ENCODE assay signal across 13 cellular contexts in genomic region chr13:98761979-98762616, GRCh38. TPM values are rescaled to one million over a fixed set of nuclear protein-coding genes. Genes with fewer than 3 reads are reported as not detected.
A peak's percentile ranks its signal among the peaks of the same experiment; 100 is the strongest.
DNase-seq lines count a peak whose midpoint lies in the region; ATAC-seq and TF ChIP-seq lines count a peak whose summit lies in the region.
"Had no signal": no experiment of that assay in that cellular context is flagged by ENCODE, and none has a peak within 500 bp of the region (broad histone marks: within the 10 kb centered on the region; RNA-seq: fewer than 3 reads in every experiment).

No MANE protein-coding gene starts in this region.

- H3K4me1 Mint-ChIP-seq in T-helper 1 cell treated with Interleukin-12 subunit alpha and Interleukin-12 subunit beta and Interleukin-4 antibody, amounts not matched to agents 30 μg/mL and 1 μg/mL, for 36 hours (ENCODE audit: low read depth): peaks cover 6% of the 10 kb centered on the region

- H3K36me3 ChIP-seq in fibroblast of lung (ENCODE audit: control insufficient read depth, insufficient read depth, low read length): no peaks in the 10 kb centered on the region
- no peaks in the 10 kb centered on the region for H3K36me3 ChIP-seq in stomach
- H3K36me3 ChIP-seq: tibial artery had no signal

- TF ChIP-seq CTCF in fibroblast of lung (conservative IDR thresholded peaks at IDR 0.05 in 1 of 2, IDR thresholded peaks at IDR 0.05 in 1 of 2; ENCODE audit: low read depth in 1 of 2, low read length in 2 of 2) (no peak), stomach (IDR thresholded peaks at IDR 0.05) (no peak)

- peak overlapping the region; percentile 26 for H3K4me3 Mint-ChIP-seq in T-helper 1 cell treated with Interleukin-12 subunit alpha and Interleukin-12 subunit beta and Interleukin-4 antibody, amounts not matched to agents 30 μg/mL and 1 μg/mL, for 36 hours

- peaks cover 3% of the 10 kb centered on the region for H3K36me3 Mint-ChIP-seq in T-helper 1 cell treated with Interleukin-12 subunit alpha and Interleukin-12 subunit beta and Interleukin-4 antibody, amounts not matched to agents 30 μg/mL and 1 μg/mL, for 36 hours (ENCODE audit: low read depth)

- ATAC-seq in HG03439 (IDR thresholded peaks at IDR 0.05; ENCODE audit: unreplicated experiment): peak; percentile 31
- no peak for ATAC-seq in stimulated activated naive CD8-positive, alpha-beta T cell treated with anti-CD3 and anti-CD28 coated beads, Interleukin-15, Interleukin-2, amounts not matched to agents 100 U/mL and 50 U/mL, for 24 hours

- H3K79me2 ChIP-seq in fibroblast of lung (ENCODE audit: control insufficient read depth, insufficient read depth, low read length): no peaks in the 10 kb centered on the region

- H3K9ac ChIP-seq in fibroblast of lung (ENCODE audit: insufficient read depth, low read length): no peak overlapping the region

- no peak overlapping the region for H3K27ac Mint-ChIP-seq in T-helper 1 cell treated with Interleukin-12 subunit alpha and Interleukin-12 subunit beta and Interleukin-4 antibody, amounts not matched to agents 30 μg/mL and 1 μg/mL, for 36 hours

- no peak for TF ChIP-seq EP300 in stomach (IDR thresholded peaks at IDR 0.05)

- H3K9me3 ChIP-seq in fibroblast of lung (ENCODE audit: control insufficient read depth, insufficient read depth, low read depth, low read length) (no peaks in the 10 kb centered on the region), stomach (no peaks in the 10 kb centered on the region)
- H3K9me3 ChIP-seq: tibial artery had no signal

- H3K4me1 ChIP-seq in fibroblast of lung (ENCODE audit: control insufficient read depth, extremely low read depth, insufficient read depth, low read length): peaks cover 4% of the 10 kb centered on the region
- peaks cover 0 to 12% (median 6%) of the 10 kb centered on the region in 4 donors for H3K4me1 ChIP-seq in stomach

- H3K27me3 Mint-ChIP-seq in T-helper 1 cell treated with Interleukin-12 subunit alpha and Interleukin-12 subunit beta and Interleukin-4 antibody, amounts not matched to agents 30 μg/mL and 1 μg/mL, for 36 hours (ENCODE audit: low read depth): peaks cover 8% of the 10 kb centered on the region

- 69 to 77% (median 70%) methylated on average over 15 of the region's 15 CpGs for WGBS in stomach, 5 donors

- H2AFZ ChIP-seq in fibroblast of lung (ENCODE audit: low read length): peak overlapping the region; percentile 83

- H3K27me3 ChIP-seq in fibroblast of lung (ENCODE audit: control insufficient read depth, insufficient read depth, low read length) (peaks cover 2% of the 10 kb centered on the region), stomach (peaks cover 0 to 4% (median 0%) of the 10 kb centered on the region in 3 donors)
- H3K27me3 ChIP-seq: tibial artery had no signal

- H3K4me2 ChIP-seq in fibroblast of lung (ENCODE audit: extremely low read depth, insufficient read depth, low read length): peak overlapping the region; percentile 87

- no peak for TF ChIP-seq POLR2A in stomach (IDR thresholded peaks at IDR 0.05)

- intact Hi-C loops in stomach (cut with DNase I; ENCODE audit: low total_unique reads): no loop called here

- H3K4me3 ChIP-seq in fibroblast of lung (replicated peaks in 1 of 4; ENCODE audit: control extremely low read depth in 1 of 4, insufficient read depth in 1 of 4, low read depth in 3 of 4, low read length in 4 of 4) (peak overlapping the region; percentile 2 to 44 (median 27)), stomach (peak overlapping the region; percentile 25 to 42 (median 28))
- H3K4me3 ChIP-seq: lung had no signal

- DNase-seq in T-helper 1 cell (no peak), fibroblast of lung (ENCODE audit: low read depth in 2 of 2) (no peak), stomach (no peak), NCI-H1105 (lab: John Stamatoyannopoulos, UW) (no peak), AG20443 (ENCODE audit: low spot score) (no peak)
- no peak for DNase-seq in stimulated activated naive CD8-positive, alpha-beta T cell treated with anti-CD3 and anti-CD28 coated beads, Interleukin-15, Interleukin-2, amounts not matched to agents 100 U/mL and 50 U/mL, for 24 hours
- DNase-seq: 8988T, NCI-H446, tibial artery had no signal

- H3K9me3 Mint-ChIP-seq in T-helper 1 cell treated with Interleukin-12 subunit alpha and Interleukin-12 subunit beta and Interleukin-4 antibody, amounts not matched to agents 30 μg/mL and 1 μg/mL, for 36 hours: peaks cover 10% of the 10 kb centered on the region

- H4K20me1 ChIP-seq in fibroblast of lung (ENCODE audit: control insufficient read depth, extremely low read depth, insufficient read depth, low read length): no peaks in the 10 kb centered on the region

- H3K27ac ChIP-seq in fibroblast of lung (ENCODE audit: insufficient read depth, low read length) (no peak overlapping the region), stomach (no peak overlapping the region)
- H3K27ac ChIP-seq: tibial artery had no signal

RNA-seq across cellular contexts. Expression of gene SLC15A1, which starts 9.6 kb away (rescaled TPM):
- total RNA-seq in fibroblast of lung (not detected in 2 replicates), stomach (1 to 10 TPM in 1 of 5 donors, not detected in 4; 9.9 TPM)
- polyA plus RNA-seq in fibroblast of lung (not detected in 2 replicates), stomach (under 1 TPM in 2 of 3 donors, not detected in 1; 0.15 to 0.19 TPM)
- polyA plus RNA-seq in fibroblast of lung (2012): not detected in 2 replicates
- polyA minus RNA-seq in fibroblast of lung (ENCODE audit: low replicate concordance): not detected in 2 replicates
- total RNA-seq: H4 had no signal
